In the genomic region with DNA sequence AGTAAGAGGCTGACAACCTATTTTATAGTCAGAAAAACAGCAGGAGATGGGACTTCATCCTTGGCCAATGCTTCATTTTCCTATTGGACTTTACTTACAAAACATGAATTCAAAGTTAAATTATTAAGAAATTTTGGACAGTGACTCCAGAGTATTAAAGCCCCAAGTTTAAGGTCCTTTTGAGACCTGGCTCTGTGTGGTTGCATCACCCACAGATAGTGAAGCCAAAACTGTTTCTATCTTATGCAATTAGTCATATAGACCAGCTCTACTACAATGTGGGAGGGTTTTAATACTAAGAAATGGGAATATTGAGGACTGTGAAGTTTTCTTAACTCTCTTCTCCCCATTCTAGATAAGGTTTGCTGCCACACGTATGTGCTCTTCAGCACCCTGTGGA, we compare ENCODE assay signal across 31 cellular contexts.
"Had no signal": no experiment of that assay in that cellular context is flagged by ENCODE, and none has a peak within 500 bp of the region (broad histone marks: within the 10 kb centered on the region; RNA-seq: fewer than 3 reads in every experiment).

No MANE protein-coding gene starts in this region.

- H3K27ac ChIP-seq: neural progenitor cell, ovary, parathyroid adenoma, psoas muscle, skin epidermis, spleen, suprapubic skin, testis, tibial artery, transverse colon, upper lobe of right lung, uterus had no signal

- ATAC-seq: natural killer cell; right cardiac atrium; sciatic nerve; stimulated activated memory B cell treated with anti-CD40 and anti-IgM and Interleukin-4, amounts not matched to agents 10 μg/mL and 1 μg/mL and 100 μg/mL, for 72 hours; stimulated activated naive CD8-positive, alpha-beta T cell treated with anti-CD3 and anti-CD28 coated beads, Interleukin-15, amount 100 ng/mL, for 72 hours; stimulated activated naive CD8-positive, alpha-beta T cell treated with anti-CD3 and anti-CD28 coated beads, Interleukin-15, Interleukin-2, amounts not matched to agents 100 U/mL and 50 U/mL, for 24 hours had no signal

- DNase-seq: natural killer cell; occipital lobe; ovary; posterior cingulate gyrus; psoas muscle; right cardiac atrium; spleen; stimulated activated CD4-positive, alpha-beta T cell treated with anti-CD3 and anti-CD28 coated beads, Interleukin-12 subunit alpha, Interleukin-12 subunit beta, amount 100 ng/mL, for 4 hours; stimulated activated CD4-positive, alpha-beta T cell treated with anti-CD3 and anti-CD28 coated beads, Interleukin-1b, Interleukin-23, amount 100 ng/mL, for 48 hours; stimulated activated CD4-positive, alpha-beta T cell treated with anti-CD3 and anti-CD28 coated beads, Interleukin-4, amount 100 ng/mL, for 1 hour; stimulated activated CD4-positive, alpha-beta T cell treated with anti-CD3 and anti-CD28 coated beads, Interleukin-4, amount 100 ng/mL, for 4 hours; stimulated activated CD8-positive, alpha-beta memory T cell treated with anti-CD3 and anti-CD28 coated beads, Interleukin-4, amount 100 ng/mL, for 48 hours; stimulated activated naive CD4-positive, alpha-beta T cell; stimulated activated naive CD8-positive, alpha-beta T cell treated with anti-CD3 and anti-CD28 coated beads, Interleukin-15, amount 100 ng/mL, for 72 hours; stimulated activated naive CD8-positive, alpha-beta T cell treated with anti-CD3 and anti-CD28 coated beads, Interleukin-15, Interleukin-2, amounts not matched to agents 100 U/mL and 50 U/mL, for 24 hours; substantia nigra; testis; tibial artery; transverse colon; upper lobe of right lung; uterus had no signal

- H3K79me2 ChIP-seq: parathyroid adenoma had no signal

- H3K4me3 Mint-ChIP-seq: natural killer cell; nephron; neural progenitor cell; stimulated activated memory B cell treated with anti-CD40 and anti-IgM and Interleukin-4, amounts not matched to agents 10 μg/mL and 1 μg/mL and 100 μg/mL, for 72 hours; stimulated activated naive CD8-positive, alpha-beta T cell treated with anti-CD3 and anti-CD28 coated beads, Interleukin-15, amount 100 ng/mL, for 72 hours; type B pancreatic cell had no signal

- H3K27ac Mint-ChIP-seq: natural killer cell; nephron; neural progenitor cell; progenitor cell of endocrine pancreas; stimulated activated memory B cell treated with anti-CD40 and anti-IgM and Interleukin-4, amounts not matched to agents 10 μg/mL and 1 μg/mL and 100 μg/mL, for 72 hours; stimulated activated naive CD8-positive, alpha-beta T cell treated with anti-CD3 and anti-CD28 coated beads, Interleukin-15, amount 100 ng/mL, for 72 hours; type B pancreatic cell had no signal

- H3K9me3 ChIP-seq: ovary, psoas muscle, spleen, suprapubic skin, testis, tibial artery, transverse colon, upper lobe of right lung, uterus had no signal

- H3K4me1 Mint-ChIP-seq: natural killer cell; nephron; neural progenitor cell; stimulated activated memory B cell treated with anti-CD40 and anti-IgM and Interleukin-4, amounts not matched to agents 10 μg/mL and 1 μg/mL and 100 μg/mL, for 72 hours; stimulated activated naive CD8-positive, alpha-beta T cell treated with anti-CD3 and anti-CD28 coated beads, Interleukin-15, amount 100 ng/mL, for 72 hours had no signal

- H3K27me3 Mint-ChIP-seq: progenitor cell of endocrine pancreas; stimulated activated memory B cell treated with anti-CD40 and anti-IgM and Interleukin-4, amounts not matched to agents 10 μg/mL and 1 μg/mL and 100 μg/mL, for 72 hours; stimulated activated naive CD8-positive, alpha-beta T cell treated with anti-CD3 and anti-CD28 coated beads, Interleukin-15, amount 100 ng/mL, for 72 hours; type B pancreatic cell had no signal

- H3K4me2 ChIP-seq: neural progenitor cell, smooth muscle cell had no signal

- H3K9ac ChIP-seq: neural progenitor cell, parathyroid adenoma had no signal

- H3K36me3 ChIP-seq: neural progenitor cell, ovary, spleen, suprapubic skin, tibial artery, transverse colon, upper lobe of right lung, uterus had no signal

- H3K27me3 ChIP-seq: neural progenitor cell, ovary, spleen, suprapubic skin, testis, tibial artery, transverse colon, upper lobe of right lung, uterus had no signal

- H2AFZ ChIP-seq: neural progenitor cell, parathyroid adenoma had no signal

- H3K9me3 Mint-ChIP-seq: neural progenitor cell; stimulated activated naive CD8-positive, alpha-beta T cell treated with anti-CD3 and anti-CD28 coated beads, Interleukin-15, amount 100 ng/mL, for 72 hours; type B pancreatic cell had no signal

- H3K4me3 ChIP-seq: neural progenitor cell, ovary, psoas muscle, skin epidermis, smooth muscle cell, spleen, suprapubic skin, testis, tibial artery, transverse colon, upper lobe of right lung, uterus had no signal

- H3K36me3 Mint-ChIP-seq: natural killer cell; neural progenitor cell; stimulated activated memory B cell treated with anti-CD40 and anti-IgM and Interleukin-4, amounts not matched to agents 10 μg/mL and 1 μg/mL and 100 μg/mL, for 72 hours; type B pancreatic cell had no signal

- H3K4me1 ChIP-seq: neural progenitor cell, parathyroid adenoma, psoas muscle, spleen, suprapubic skin, testis, tibial artery, transverse colon, upper lobe of right lung, uterus had no signal
